27 cellular contexts compared by ENCODE assay signal in genomic region chr12:21485998-21486397, GRCh38. TPM values are rescaled to one million over a fixed set of nuclear protein-coding genes. Genes with fewer than 3 reads are reported as not detected.
"Had no signal": no experiment of that assay in that cellular context is flagged by ENCODE, and none has a peak within 500 bp of the region (broad histone marks: within the 10 kb centered on the region; RNA-seq: fewer than 3 reads in every experiment).

No MANE protein-coding gene starts in this region.

- H3K27ac ChIP-seq: colonic mucosa, epithelial cell of prostate, esophagus squamous epithelium, gastrocnemius medialis, heart right ventricle, left lung, lower lobe of right lung had no signal

- DNase-seq: colonic mucosa; cortex of kidney; effector CD8-positive, alpha-beta T cell; effector memory CD8-positive, alpha-beta T cell; endodermal cell; erythroblast; esophagus squamous epithelium; foreskin fibroblast; foreskin melanocyte; gastrocnemius medialis; glutamatergic neuron; head of caudate nucleus; heart right ventricle; hypothalamus; immature natural killer cell; left cardiac atrium; left ventricle myocardium superior; lower lobe of right lung; mesendoderm; midbrain had no signal

- H3K36me3 ChIP-seq: colonic mucosa had no signal

- H3K4me3 ChIP-seq: colonic mucosa, esophagus squamous epithelium, gastrocnemius medialis, heart right ventricle, left lung, lower lobe of right lung had no signal

- H3K9me3 ChIP-seq: colonic mucosa, esophagus squamous epithelium, gastrocnemius medialis, heart right ventricle, left lung, lower lobe of right lung had no signal

- FAIRE-seq: endometrium, keratinocyte had no signal

- H3K27me3 ChIP-seq: colonic mucosa, esophagus squamous epithelium, gastrocnemius medialis, heart right ventricle, left lung had no signal

- ATAC-seq: effector memory CD8-positive, alpha-beta T cell; esophagus mucosa; gastrocnemius medialis; heart right ventricle; left cardiac atrium; left lung; left ventricle myocardium superior; lower lobe of right lung had no signal

- H3K4me1 ChIP-seq: colonic mucosa, esophagus squamous epithelium, gastrocnemius medialis, heart right ventricle, left lung, lower lobe of right lung had no signal

RNA-seq across cellular contexts. Expression of gene SPX, which starts 40.1 kb away (rescaled TPM):
- total RNA-seq: colonic mucosa, dermis microvascular lymphatic vessel endothelial cell, esophagus squamous epithelium, lung microvascular endothelial cell had no signal
